17 cellular contexts compared by ENCODE assay signal in the genomic region with DNA sequence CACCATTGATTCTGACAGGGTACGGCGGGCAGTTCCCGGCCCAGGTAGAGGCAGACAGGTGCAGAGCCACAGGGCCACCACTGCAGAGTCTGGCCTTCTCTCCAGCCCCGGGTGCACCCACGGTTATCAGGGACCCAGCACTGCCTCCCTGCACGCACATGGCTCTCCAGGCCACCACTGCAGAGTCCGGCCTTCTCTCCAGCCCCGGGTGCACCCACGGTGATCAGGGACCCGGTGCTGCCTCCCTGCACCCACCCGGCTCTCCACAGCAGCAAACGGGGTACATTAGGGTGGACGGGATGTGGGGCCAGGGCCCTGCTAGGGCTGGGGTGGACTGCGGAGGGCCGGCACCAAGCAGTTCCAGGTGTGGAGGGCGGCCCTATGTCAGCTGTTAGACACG.
"Had no signal": no experiment of that assay in that cellular context is flagged by ENCODE, and none has a peak within 500 bp of the region (broad histone marks: within the 10 kb centered on the region; RNA-seq: fewer than 3 reads in every experiment).

No MANE protein-coding gene starts in this region.

- H3K4me2 ChIP-seq: SK-N-SH had no signal

- H3K27me3 Mint-ChIP-seq: activated CD4-positive, alpha-beta T cell treated with anti-CD3 and anti-CD28 coated beads, Interleukin-2, amount 10 ng/mL, durations not matched to agents 7 days and 5 days; T-cell had no signal

- H3K4me3 Mint-ChIP-seq: activated CD4-positive, alpha-beta T cell treated with anti-CD3 and anti-CD28 coated beads, Interleukin-2, amount 10 ng/mL, durations not matched to agents 7 days and 5 days; activated CD8-positive, alpha-beta T cell treated with anti-CD3 and anti-CD28 coated beads, Interleukin-2, amount 10 ng/mL, durations not matched to agents 7 days and 5 days; activated T-cell treated with anti-CD3 and anti-CD28 coated beads, Interleukin-2, amount 50 U/mL, for 4 hours; T-cell had no signal

- DNase-seq: activated CD4-positive, alpha-beta T cell treated with anti-CD3 and anti-CD28 coated beads, Interleukin-2, amount 10 ng/mL, durations not matched to agents 7 days and 5 days; activated CD8-positive, alpha-beta T cell treated with anti-CD3 and anti-CD28 coated beads, Interleukin-2, amount 10 ng/mL, durations not matched to agents 7 days and 5 days; activated naive CD4-positive, alpha-beta T cell treated with anti-CD3 and anti-CD28 coated beads, Interleukin-2, amount 50 U/mL, for 16 hours; activated T-cell treated with anti-CD3 and anti-CD28 coated beads, Interleukin-2, amount 50 U/mL, for 4 hours; foreskin fibroblast; left colon; midbrain; occipital lobe; retina; SK-N-SH; stomach; T-cell; testis; uterus had no signal

- H3K9me3 ChIP-seq: adrenal gland, testis, uterus had no signal

- H3K27ac ChIP-seq: adrenal gland, dorsolateral prefrontal cortex, epithelial cell of prostate, stomach, testis, uterus had no signal

- H3K9me3 Mint-ChIP-seq: activated CD4-positive, alpha-beta T cell treated with anti-CD3 and anti-CD28 coated beads, Interleukin-2, amount 10 ng/mL, durations not matched to agents 7 days and 5 days had no signal

- H3K4me1 ChIP-seq: adrenal gland, stomach, testis, uterus had no signal

- H3K4me3 ChIP-seq: adrenal gland, dorsolateral prefrontal cortex, stomach, testis, uterus had no signal

- H3K4me1 Mint-ChIP-seq: activated CD4-positive, alpha-beta T cell treated with anti-CD3 and anti-CD28 coated beads, Interleukin-2, amount 10 ng/mL, durations not matched to agents 7 days and 5 days had no signal

- H3K27me3 ChIP-seq: adrenal gland, testis, uterus had no signal

- H3K9ac ChIP-seq: SK-N-SH had no signal

- H3K27ac Mint-ChIP-seq: activated CD4-positive, alpha-beta T cell treated with anti-CD3 and anti-CD28 coated beads, Interleukin-2, amount 10 ng/mL, durations not matched to agents 7 days and 5 days; activated CD8-positive, alpha-beta T cell treated with anti-CD3 and anti-CD28 coated beads, Interleukin-2, amount 10 ng/mL, durations not matched to agents 7 days and 5 days; T-cell had no signal

- H3K36me3 ChIP-seq: adrenal gland, stomach, uterus had no signal

- ATAC-seq: activated CD8-positive, alpha-beta T cell treated with anti-CD3 and anti-CD28 coated beads, Interleukin-2, amount 10 ng/mL, durations not matched to agents 7 days and 5 days; activated T-cell treated with anti-CD3 and anti-CD28 coated beads, Interleukin-2, amount 50 U/mL, for 4 hours; left colon; T-cell had no signal
